In genomic region chr5:139178948-139179347, GRCh38 we compare ENCODE assay signal across 10 cellular contexts. TPM values are rescaled to one million over a fixed set of nuclear protein-coding genes. Genes with fewer than 3 reads are reported as not detected.
A peak's percentile ranks its signal among the peaks of the same experiment; 100 is the strongest.
DNase-seq lines count a peak whose midpoint lies in the region; ATAC-seq and TF ChIP-seq lines count a peak whose summit lies in the region.
"Had no signal": no experiment of that assay in that cellular context is flagged by ENCODE, and none has a peak within 500 bp of the region (broad histone marks: within the 10 kb centered on the region; RNA-seq: fewer than 3 reads in every experiment).

No MANE protein-coding gene starts in this region.

- H3K36me3 ChIP-seq in thyroid gland, result no peaks in the 10 kb centered on the region
- H3K36me3 ChIP-seq: SJSA1 had no signal

- H3K27me3 Mint-ChIP-seq in brain, result no peaks in the 10 kb centered on the region
- H3K27me3 Mint-ChIP-seq in CD4-positive, alpha-beta T cell, result no peaks in the 10 kb centered on the region

- CTCF ChIA-PET in CD4-positive, alpha-beta T cell (lab: Charles Lee), result no interaction called here

- H3K4me1 ChIP-seq in thyroid gland, result peaks cover 49 to 57% of the 10 kb centered on the region in 2 donors
- H3K4me1 ChIP-seq: SJSA1 had no signal

- no peak for TF ChIP-seq POLR2A in thyroid gland (IDR thresholded peaks at IDR 0.05)

- peaks cover 18% of the 10 kb centered on the region for H3K36me3 Mint-ChIP-seq in brain
- H3K36me3 Mint-ChIP-seq in CD4-positive, alpha-beta T cell (ENCODE audit: low read depth), result peaks cover 5% of the 10 kb centered on the region

- peak overlapping the region in 4 of 5 experiments; percentile 7 to 43 (median 20) for H3K4me3 Mint-ChIP-seq in brain
- H3K4me3 Mint-ChIP-seq in CD4-positive, alpha-beta T cell, result no peak overlapping the region

- peak; percentile 43 for DNase-seq in NCI-H2029 (lab: John Stamatoyannopoulos, UW)
- DNase-seq in kidney tubule cell (ENCODE audit: low spot score), result peak; percentile 38
- peak; percentile 89 to 92 for DNase-seq in thyroid gland
- DNase-seq in stimulated activated CD4-positive, alpha-beta T cell treated with anti-CD3 and anti-CD28 coated beads, Interleukin-2, amount 100 ng/mL, for 24 hours, result no peak
- DNase-seq in CD4-positive, alpha-beta T cell, result no peak
- DNase-seq in GOT3 (lab: John Stamatoyannopoulos, UW), result no peak
- DNase-seq: amniotic stem cell; stimulated activated naive CD4-positive, alpha-beta T cell treated with Interleukin-2 at 50 U/mL for 16 hours had no signal

- H3K9me3 ChIP-seq in thyroid gland, result no peaks in the 10 kb centered on the region
- H3K9me3 ChIP-seq in CD4-positive, alpha-beta T cell (ENCODE audit: control insufficient read depth, low read length), result no peaks in the 10 kb centered on the region
- H3K9me3 ChIP-seq: SJSA1 had no signal

- H3K4me3 ChIP-seq in thyroid gland (replicated peaks in 1 of 3), result no peak overlapping the region
- H3K4me3 ChIP-seq: SJSA1 had no signal

- peak overlapping the region; percentile 45 to 91 (median 76) for H3K27ac Mint-ChIP-seq in brain
- H3K27ac Mint-ChIP-seq in CD4-positive, alpha-beta T cell, result no peak overlapping the region

- intact Hi-C loops in thyroid gland (cut with DNase I), result no loop called here
- intact Hi-C loops in CD4-positive, alpha-beta T cell (cut with DNase I, micrococcal nuclease), result no loop called here

- H3K27ac ChIP-seq in thyroid gland, result peak overlapping the region; percentile 63 to 76 (median 67)
- no peak overlapping the region for H3K27ac ChIP-seq in CD4-positive, alpha-beta T cell (ENCODE audit: low read depth, low read length)
- H3K27ac ChIP-seq: SJSA1 had no signal

- no peak for TF ChIP-seq CTCF in brain (conservative IDR thresholded peaks at IDR 0.05)
- TF ChIP-seq CTCF in thyroid gland (IDR thresholded peaks at IDR 0.05), result no peak
- no peak for TF ChIP-seq CTCF in CD4-positive, alpha-beta T cell (IDR thresholded peaks at IDR 0.05)

- H3K4me1 Mint-ChIP-seq in brain, result peaks cover 61% of the 10 kb centered on the region
- peaks cover 4% of the 10 kb centered on the region for H3K4me1 Mint-ChIP-seq in CD4-positive, alpha-beta T cell (ENCODE audit: low read depth)

- no peaks in the 10 kb centered on the region for H3K27me3 ChIP-seq in thyroid gland
- no peaks in the 10 kb centered on the region for H3K27me3 ChIP-seq in CD4-positive, alpha-beta T cell (ENCODE audit: control insufficient read depth, insufficient read depth, low read length)
- H3K27me3 ChIP-seq: SJSA1 had no signal

- no peak for ATAC-seq in CD4-positive, alpha-beta T cell (ENCODE audit: poor library complexity)

- POLR2A ChIA-PET in CD4-positive, alpha-beta T cell (lab: Charles Lee), result no interaction called here

- WGBS in thyroid gland, 2 donors, result 7 to 38% methylated on average over 1 of the region's 1 CpG

- H3K9me3 Mint-ChIP-seq in brain, result peaks cover 6 to 28% (median 14%) of the 10 kb centered on the region in 5 experiments
- H3K9me3 Mint-ChIP-seq in CD4-positive, alpha-beta T cell, result peaks cover 2% of the 10 kb centered on the region

RNA-seq across cellular contexts. Expression of gene SIL1, which starts 19.2 kb away (rescaled TPM):
- 25.8 TPM for polyA plus RNA-seq in brain (ENCODE audit: insufficient read depth, low read depth, low replicate concordance)
- 100 to 1,000 TPM in 2 of 4 donors, 10 to 100 TPM in 2; 57.5 to 103 (median 81.7) TPM for total RNA-seq in thyroid gland
- 1 to 10 TPM; 5.6 to 9.2 TPM for total RNA-seq in CD4-positive, alpha-beta T cell

Comparison
In these comparisons a context has a peak if more than half of its experiments do, and no peak if none do; other contexts are left out.
1. DNase-seq: peak in NCI-H2029 (single experiment), kidney tubule cell (single experiment) and thyroid gland (2 of 2); none in stimulated activated CD4-positive, alpha-beta T cell treated with anti-CD3 and anti-CD28 coated beads, Interleukin-2, amount 100 ng/mL, for 24 hours (0 of 2), CD4-positive, alpha-beta T cell (0 of 10) and GOT3 (single experiment).
2. RNA of gene SIL1, which starts 19.2 kb away (total RNA-seq): 57.5 to 103 TPM in thyroid gland; 5.6 to 9.2 TPM in CD4-positive, alpha-beta T cell; every median in the first group is over 4 times any median in the second.